In genomic region chr1:245094092-245094491, GRCh38 we compare ENCODE assay signal across 1 cellular context.
TF ChIP-seq lines count a peak whose summit lies in the region.

No MANE protein-coding gene starts in this region.

TF ChIP-seq in IMR-90, 13 proteins besides CTCF, POLR2A, EP300 and RAD21 (continued from another document):
- TF ChIP-seq, protein P1, sequence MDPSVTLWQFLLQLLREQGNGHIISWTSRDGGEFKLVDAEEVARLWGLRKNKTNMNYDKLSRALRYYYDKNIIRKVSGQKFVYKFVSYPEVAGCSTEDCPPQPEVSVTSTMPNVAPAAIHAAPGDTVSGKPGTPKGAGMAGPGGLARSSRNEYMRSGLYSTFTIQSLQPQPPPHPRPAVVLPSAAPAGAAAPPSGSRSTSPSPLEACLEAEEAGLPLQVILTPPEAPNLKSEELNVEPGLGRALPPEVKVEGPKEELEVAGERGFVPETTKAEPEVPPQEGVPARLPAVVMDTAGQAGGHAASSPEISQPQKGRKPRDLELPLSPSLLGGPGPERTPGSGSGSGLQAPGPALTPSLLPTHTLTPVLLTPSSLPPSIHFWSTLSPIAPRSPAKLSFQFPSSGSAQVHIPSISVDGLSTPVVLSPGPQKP (IDR thresholded peaks at IDR 0.05; ENCODE audit: borderline replicate concordance, low read depth, low read length): no peak
- no peak for TF ChIP-seq SMC3 (IDR thresholded peaks at IDR 0.05; ENCODE audit: low read depth, low read length)
TF ChIP-seq in IMR-90: peak in this region for 0.
